ENCODE assay signal across 1 cellular context in genomic region chr10:87863102-87863943, GRCh38.
TF ChIP-seq lines count a peak whose summit lies in the region.

Gene KLLN, minus strand, starts transcription at chr10:87863533. Its CDS starts 1,046 bp downstream, at chr10:87862487.
Gene PTEN, plus strand, starts transcription at chr10:87863625. Its CDS starts 845 bp downstream, at chr10:87864470.

TF ChIP-seq in HEK293, 187 proteins besides CTCF, POLR2A, EP300 and RAD21 (continued from another document and continues in another):
- TF ChIP-seq ZNF2 (tag by site-specific recombination; IDR thresholded peaks at IDR 0.05) (no peak), ZNF302 (tag by site-specific recombination; IDR thresholded peaks at IDR 0.05; ENCODE audit: low read depth) (no peak), ZNF561 (tag by site-specific recombination; IDR thresholded peaks at IDR 0.05; ENCODE audit: borderline replicate concordance) (peak; percentile 93), ZFP3 (tag by site-specific recombination; IDR thresholded peaks at IDR 0.05; ENCODE audit: low read depth) (no peak), ZNF629 (tag by site-specific recombination; IDR thresholded peaks at IDR 0.05) (peak; percentile 17; the same call in 1 of the 2 replicates), GLI2 (tag by site-specific recombination; IDR thresholded peaks at IDR 0.05; ENCODE audit: borderline replicate concordance, low read depth) (no peak; the same call in 1 of the 2 replicates), KLF16 (tag by site-specific recombination; IDR thresholded peaks at IDR 0.05) (peak; percentile 50; the same call in 1 of the 2 replicates), KLF9 (tag by site-specific recombination; IDR thresholded peaks at IDR 0.05; ENCODE audit: low read depth) (peak; percentile 45), ZNF394 (tag by site-specific recombination; IDR thresholded peaks at IDR 0.05; ENCODE audit: borderline replicate concordance) (0 out of 2 replicates have a peak, but pooled peaks have one; percentile 22), OVOL3 (tag by site-specific recombination; IDR thresholded peaks at IDR 0.05) (no peak), ZNF585B (tag by site-specific recombination; IDR thresholded peaks at IDR 0.05) (no peak), ZNF140 (tag by site-specific recombination; IDR thresholded peaks at IDR 0.05) (no peak), ZNF184 (tag by site-specific recombination; IDR thresholded peaks at IDR 0.05) (0 out of 2 replicates have a peak, but pooled peaks have one; percentile 40), ZNF266 (tag by site-specific recombination; IDR thresholded peaks at IDR 0.05; ENCODE audit: low read depth) (no peak), BCL11A (tag by site-specific recombination; IDR thresholded peaks at IDR 0.05; ENCODE audit: low read depth) (no peak), ZNF544 (tag by site-specific recombination; IDR thresholded peaks at IDR 0.05) (no peak), ZNF280D (tag by site-specific recombination; IDR thresholded peaks at IDR 0.05) (no peak), ZNF777 (tag by site-specific recombination; IDR thresholded peaks at IDR 0.05; ENCODE audit: borderline replicate concordance) (no peak), ZSCAN4 (tag by site-specific recombination; IDR thresholded peaks at IDR 0.05) (no peak), ZNF10 (tag by site-specific recombination; IDR thresholded peaks at IDR 0.05) (no peak), ZNF521 (tag by site-specific recombination; IDR thresholded peaks at IDR 0.05) (no peak), MEIS1 (CRISPR knock-in tag; IDR thresholded peaks at IDR 0.05; ENCODE audit: borderline replicate concordance) (no peak), ZNF510 (tag by site-specific recombination; IDR thresholded peaks at IDR 0.05; ENCODE audit: insufficient replicate concordance) (no peak), ZSCAN18 (tag by site-specific recombination; IDR thresholded peaks at IDR 0.05) (0 out of 2 replicates have a peak, but pooled peaks have one; percentile 76), ZNF248 (tag by site-specific recombination; IDR thresholded peaks at IDR 0.05) (no peak), ZNF658 (tag by site-specific recombination; IDR thresholded peaks at IDR 0.05) (no peak), ZNF843 (tag by site-specific recombination; IDR thresholded peaks at IDR 0.05) (no peak), KLF1 (tag by site-specific recombination; IDR thresholded peaks at IDR 0.05) (no peak), ZNF146 (tag by site-specific recombination; IDR thresholded peaks at IDR 0.05) (peak; percentile 42), ZNF324 (tag by site-specific recombination; IDR thresholded peaks at IDR 0.05) (peak; percentile 37; the same call in 1 of the 2 replicates), ZNF677 (tag by site-specific recombination; IDR thresholded peaks at IDR 0.05) (no peak), ZNF223 (tag by site-specific recombination; IDR thresholded peaks at IDR 0.05) (no peak), ZNF549 (tag by site-specific recombination; IDR thresholded peaks at IDR 0.05) (no peak), AEBP2 (tag by site-specific recombination; IDR thresholded peaks at IDR 0.05; ENCODE audit: borderline replicate concordance) (no peak), ZBTB49 (tag by site-specific recombination; IDR thresholded peaks at IDR 0.05; ENCODE audit: low read depth) (no peak), TSHZ1 (tag by site-specific recombination; IDR thresholded peaks at IDR 0.05; ENCODE audit: borderline replicate concordance) (no peak), ZBTB44 (tag by site-specific recombination; IDR thresholded peaks at IDR 0.05) (peak; percentile 100), ZBTB26 (tag by site-specific recombination; optimal IDR thresholded peaks at IDR 0.05) (peak; percentile 82), ZSCAN16 (tag by site-specific recombination; IDR thresholded peaks at IDR 0.05) (no peak), ZNF174 (tag by site-specific recombination; IDR thresholded peaks at IDR 0.05) (no peak), ZNF341 (tag by site-specific recombination; IDR thresholded peaks at IDR 0.05; ENCODE audit: low read depth) (peak; percentile 58), ZBTB17 (tag by site-specific recombination; IDR thresholded peaks at IDR 0.05) (peak; percentile 54; the same call in 1 of the 2 replicates), ZNF670 (tag by site-specific recombination; IDR thresholded peaks at IDR 0.05; ENCODE audit: low read depth) (no peak), ZNF610 (tag by site-specific recombination; IDR thresholded peaks at IDR 0.05; ENCODE audit: borderline replicate concordance) (0 out of 2 replicates have a peak, but pooled peaks have one; percentile 35), ZNF792 (tag by site-specific recombination; IDR thresholded peaks at IDR 0.05) (no peak), HOXC10 (CRISPR knock-in tag; IDR thresholded peaks at IDR 0.05) (no peak), ZNF404 (tag by site-specific recombination; IDR thresholded peaks at IDR 0.05) (no peak), ZSCAN30 (tag by site-specific recombination; IDR thresholded peaks at IDR 0.05) (peak; percentile 99), ZNF704 (tag by site-specific recombination; IDR thresholded peaks at IDR 0.05) (no peak), ZNF239 (tag by site-specific recombination; IDR thresholded peaks at IDR 0.05) (no peak)
